Comparison of ENCODE assay signal across 21 cellular contexts in the genomic region with DNA sequence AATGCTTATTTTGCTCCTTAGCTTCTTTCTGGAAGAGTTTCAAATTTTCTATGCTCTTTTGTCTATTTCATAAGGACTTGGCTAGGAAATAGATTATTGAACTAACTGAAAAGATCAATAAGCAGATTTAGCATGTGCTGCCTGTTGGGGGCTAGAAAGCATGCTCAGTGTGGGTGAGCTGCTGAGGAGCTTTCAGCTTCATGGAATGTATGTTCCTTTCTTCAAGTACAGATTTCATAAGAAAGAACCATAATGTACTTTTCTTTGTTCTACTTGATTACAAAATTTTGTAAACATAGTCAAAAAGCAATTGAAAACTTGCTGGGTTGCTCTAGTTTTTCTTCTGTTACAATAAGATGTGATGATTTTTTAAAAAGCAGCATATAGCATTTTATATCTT.
A peak's percentile ranks its signal among the peaks of the same experiment; 100 is the strongest.
DNase-seq lines count a peak whose midpoint lies in the region; ATAC-seq and TF ChIP-seq lines count a peak whose summit lies in the region.
"Had no signal": no experiment of that assay in that cellular context is flagged by ENCODE, and none has a peak within 500 bp of the region (broad histone marks: within the 10 kb centered on the region; RNA-seq: fewer than 3 reads in every experiment).

No MANE protein-coding gene starts in this region.

- H3K9me3 ChIP-seq in PC-3 (ENCODE audit: low read length), result no peaks in the 10 kb centered on the region
- H3K9me3 ChIP-seq: A549, BE2C had no signal

- H3K4me3 Mint-ChIP-seq in glutamatergic neuron (ENCODE audit: unreplicated experiment), result peak overlapping the region; percentile 17
- no peak overlapping the region for H3K4me3 Mint-ChIP-seq in stimulated activated naive B cell treated with anti-CD40 and anti-IgM and Interleukin-4, amounts not matched to agents 10 μg/mL and 1 μg/mL and 100 μg/mL, for 72 hours
- H3K4me3 Mint-ChIP-seq: CD14-positive monocyte; CD4-positive, alpha-beta T cell; CD8-positive, alpha-beta memory T cell; H9 had no signal

- ATAC-seq in stimulated activated naive B cell treated with anti-CD40 and anti-IgM and Interleukin-4, amounts not matched to agents 10 μg/mL and 1 μg/mL and 100 μg/mL, for 72 hours (replicated peaks), result no peak
- no peak for ATAC-seq in PC-3
- ATAC-seq in HG03196 (IDR thresholded peaks at IDR 0.05; ENCODE audit: unreplicated experiment), result no peak
- ATAC-seq: A549 had no signal

- no peak overlapping the region for H2AFZ ChIP-seq in PC-3 (ENCODE audit: low read length)
- H2AFZ ChIP-seq: GM23248 had no signal

- H3K27me3 Mint-ChIP-seq in glutamatergic neuron (ENCODE audit: unreplicated experiment), result no peaks in the 10 kb centered on the region
- no peaks in the 10 kb centered on the region for H3K27me3 Mint-ChIP-seq in stimulated activated naive B cell treated with anti-CD40 and anti-IgM and Interleukin-4, amounts not matched to agents 10 μg/mL and 1 μg/mL and 100 μg/mL, for 72 hours
- H3K27me3 Mint-ChIP-seq: CD4-positive, alpha-beta T cell; CD8-positive, alpha-beta memory T cell had no signal

- no peaks in the 10 kb centered on the region for H3K9me3 Mint-ChIP-seq in glutamatergic neuron (ENCODE audit: unreplicated experiment)
- no peaks in the 10 kb centered on the region for H3K9me3 Mint-ChIP-seq in stimulated activated naive B cell treated with anti-CD40 and anti-IgM and Interleukin-4, amounts not matched to agents 10 μg/mL and 1 μg/mL and 100 μg/mL, for 72 hours
- H3K9me3 Mint-ChIP-seq: CD4-positive, alpha-beta T cell; CD8-positive, alpha-beta memory T cell; H9 had no signal

- CTCF ChIA-PET in PC-3 (lab: Charles Lee), result no interaction called here

- DNase-seq in OCI-M1 (lab: John Stamatoyannopoulos, UW) (peak; percentile 67), choroid plexus epithelial cell (ENCODE audit: low read depth) (peak; percentile 51), glutamatergic neuron (no peak), HK-2 (ENCODE audit: unreplicated experiment) (no peak), PC-3 (no peak)
- DNase-seq in stimulated activated naive B cell treated with anti-CD40 and anti-IgM and Interleukin-4, amounts not matched to agents 10 μg/mL and 1 μg/mL and 100 μg/mL, for 72 hours, result no peak
- DNase-seq: 8988T; ACHN; AML-193; BE2C; Calu3; CD4-positive, alpha-beta T cell; CD8-positive, alpha-beta memory T cell; COR-L47; DND-41; GM23248; H9 had no signal

- H3K4me1 Mint-ChIP-seq in glutamatergic neuron (ENCODE audit: low read depth, unreplicated experiment), result peaks cover 16% of the 10 kb centered on the region
- H3K4me1 Mint-ChIP-seq in stimulated activated naive B cell treated with anti-CD40 and anti-IgM and Interleukin-4, amounts not matched to agents 10 μg/mL and 1 μg/mL and 100 μg/mL, for 72 hours, result peaks cover 12 to 24% of the 10 kb centered on the region in 2 donors
- H3K4me1 Mint-ChIP-seq: CD14-positive monocyte had no signal

- no peak for TF ChIP-seq CTCF in choroid plexus epithelial cell (conservative IDR thresholded peaks at IDR 0.05; ENCODE audit: low read depth, low read length)
- TF ChIP-seq CTCF in glutamatergic neuron (IDR thresholded peaks at IDR 0.05; ENCODE audit: partially characterized antibody, unreplicated experiment), result no peak
- TF ChIP-seq CTCF in PC-3 (conservative IDR thresholded peaks at IDR 0.05; ENCODE audit: low read depth, low read length), result no peak

- H3K4me2 ChIP-seq in PC-3 (ENCODE audit: low read length), result no peak overlapping the region
- H3K4me2 ChIP-seq: A549; BLaER1 treated with 17β-estradiol and CSF1 and Interleukin-3, amounts not matched to agents 10 nM and 100 nM had no signal

- no peaks in the 10 kb centered on the region for H3K9me2 ChIP-seq in PC-3 (replicated peaks; ENCODE audit: low read length)

- POLR2A ChIA-PET in PC-3 (lab: Charles Lee; ENCODE audit: unreplicated experiment), result no interaction called here

- H3F3A ChIP-seq in PC-3 (ENCODE audit: low read length, unreplicated experiment), result no peaks in the 10 kb centered on the region

- no peaks in the 10 kb centered on the region for H3K27me3 ChIP-seq in PC-3 (ENCODE audit: low read length)
- H3K27me3 ChIP-seq: BE2C; BLaER1 treated with 17β-estradiol and CSF1 and Interleukin-3, amounts not matched to agents 10 nM and 100 nM had no signal

- no peak overlapping the region for H3K9ac ChIP-seq in PC-3 (ENCODE audit: low read length)
- H3K9ac ChIP-seq: BLaER1 treated with 17β-estradiol and CSF1 and Interleukin-3, amounts not matched to agents 10 nM and 100 nM; GM23248 had no signal

- no peaks in the 10 kb centered on the region for H4K20me1 ChIP-seq in PC-3 (ENCODE audit: low read length)

- intact Hi-C loops in PC-3 (cut with micrococcal nuclease), result no loop called here

- no peaks in the 10 kb centered on the region for H3K4me1 ChIP-seq in PC-3 (ENCODE audit: insufficient read depth, low read length)

- no peak overlapping the region for H3K27ac Mint-ChIP-seq in glutamatergic neuron (ENCODE audit: unreplicated experiment)
- no peak overlapping the region for H3K27ac Mint-ChIP-seq in stimulated activated naive B cell treated with anti-CD40 and anti-IgM and Interleukin-4, amounts not matched to agents 10 μg/mL and 1 μg/mL and 100 μg/mL, for 72 hours
- H3K27ac Mint-ChIP-seq: CD4-positive, alpha-beta T cell; H9 had no signal

- no peaks in the 10 kb centered on the region for H3K79me2 ChIP-seq in PC-3 (ENCODE audit: low read length)

- H3K36me3 Mint-ChIP-seq in glutamatergic neuron (ENCODE audit: unreplicated experiment), result no peaks in the 10 kb centered on the region
- peaks cover 3 to 14% of the 10 kb centered on the region in 2 donors for H3K36me3 Mint-ChIP-seq in stimulated activated naive B cell treated with anti-CD40 and anti-IgM and Interleukin-4, amounts not matched to agents 10 μg/mL and 1 μg/mL and 100 μg/mL, for 72 hours

- no TSS peak for BruUV-seq in PC-3 (replicated peaks; lab: Mats Ljungman, UMichigan)

- H3K36me3 ChIP-seq in PC-3 (ENCODE audit: low read depth, low read length), result no peaks in the 10 kb centered on the region
- H3K36me3 ChIP-seq: BE2C had no signal

- no peak overlapping the region for H3K27ac ChIP-seq in PC-3 (ENCODE audit: low read length)
- H3K27ac ChIP-seq: A549; BLaER1 treated with 17β-estradiol and CSF1 and Interleukin-3, amounts not matched to agents 10 nM and 100 nM; GM23248 had no signal

- no peak overlapping the region for H3K4me3 ChIP-seq in choroid plexus epithelial cell (ENCODE audit: low read depth, low read length)
- no peak overlapping the region for H3K4me3 ChIP-seq in PC-3 (ENCODE audit: low read length)
- H3K4me3 ChIP-seq: A549; BLaER1 treated with 17β-estradiol and CSF1 and Interleukin-3, amounts not matched to agents 10 nM and 100 nM; GM23248 had no signal

Comparison
In these comparisons a context has a peak if more than half of its experiments do, and no peak if none do; other contexts are left out.
1. DNase-seq: peak in OCI-M1 (single experiment) and choroid plexus epithelial cell (single experiment); none in glutamatergic neuron (single experiment), HK-2 (single experiment), stimulated activated naive B cell treated with anti-CD40 and anti-IgM and Interleukin-4, amounts not matched to agents 10 μg/mL and 1 μg/mL and 100 μg/mL, for 72 hours (single experiment) and PC-3 (single experiment).